13 cellular contexts compared by ENCODE assay signal in genomic region chr19:3976495-3977241, GRCh38. TPM values are rescaled to one million over a fixed set of nuclear protein-coding genes. Genes with fewer than 3 reads are reported as not detected.
DNase-seq lines count a peak whose midpoint lies in the region; ATAC-seq and TF ChIP-seq lines count a peak whose summit lies in the region.
"Had no signal": no experiment of that assay in that cellular context is flagged by ENCODE, and none has a peak within 500 bp of the region (broad histone marks: within the 10 kb centered on the region; RNA-seq: fewer than 3 reads in every experiment).

No MANE protein-coding gene starts in this region.

- H3K36me3 ChIP-seq in HUES64 (ENCODE audit: insufficient read depth, low read length) (peaks cover 73% of the 10 kb centered on the region), ovary (no peaks in the 10 kb centered on the region)

- 94% methylated on average over 29 of the region's 29 CpGs for WGBS in HUES64
- WGBS in ovary, 3 donors: 81 to 87% (median 82%) methylated on average over 24 to 29 of the region's 29 CpGs

- BruUV-seq in MCF 10A (replicated peaks; lab: Mats Ljungman, UMichigan): TSS peak; percentile 37

- H3K4me1 Mint-ChIP-seq in MCF 10A (ENCODE audit: insufficient read depth, unreplicated experiment) (no peaks in the 10 kb centered on the region), mesothelial cell of epicardium (peaks cover 2% of the 10 kb centered on the region)

- no peak for ATAC-seq in GM21528 (IDR thresholded peaks at IDR 0.05; ENCODE audit: low FRiP score, unreplicated experiment)

- H3K27ac ChIP-seq in HUES64 (ENCODE audit: low read depth, low read length) (peak overlapping the region; percentile 5; the same call in 1 of the 2 replicates), ovary (no peak overlapping the region)
- H3K27ac ChIP-seq: pancreas had no signal

- peaks cover 84% of the 10 kb centered on the region for H3K36me3 Mint-ChIP-seq in MCF 10A (ENCODE audit: insufficient read depth, unreplicated experiment)
- H3K36me3 Mint-ChIP-seq in mesothelial cell of epicardium: peaks cover 20% of the 10 kb centered on the region

- no peaks in the 10 kb centered on the region for H3K27me3 ChIP-seq in HUES64 (ENCODE audit: insufficient read depth, low read length)
- no peaks in the 10 kb centered on the region for H3K27me3 ChIP-seq in ovary
- H3K27me3 ChIP-seq: esophagus squamous epithelium, pancreas had no signal

- no peak overlapping the region for H3K4me3 ChIP-seq in HUES64 (ENCODE audit: low read length)
- H3K4me3 ChIP-seq in ovary: no peak overlapping the region
- H3K4me3 ChIP-seq: esophagus squamous epithelium, pancreas had no signal

- POLR2A ChIA-PET in MCF 10A (lab: Yijun Ruan, JAX): interaction anchor here (0.8 to 1.5 kb wide), 3 partner anchors 7 to 9 kb away, joined by 3 to 10 read pairs (median 3); partner anchors contain the start of gene EEF2

- H3K27me3 Mint-ChIP-seq in MCF 10A (ENCODE audit: insufficient read depth, unreplicated experiment) (no peaks in the 10 kb centered on the region), mesothelial cell of epicardium (ENCODE audit: low read depth) (no peaks in the 10 kb centered on the region)

- CTCF ChIA-PET in MCF 10A (lab: Yijun Ruan, JAX): no interaction called here

- TF ChIP-seq CTCF in MCF 10A (IDR thresholded peaks at IDR 0.05; ENCODE audit: unreplicated experiment) (no peak), ovary (IDR thresholded peaks at IDR 0.05) (no peak), mesothelial cell of epicardium (IDR thresholded peaks at IDR 0.05; ENCODE audit: unreplicated experiment) (no peak)

- no peak for TF ChIP-seq EP300 in ovary (IDR thresholded peaks at IDR 0.05)

- H3K4me3 Mint-ChIP-seq in MCF 10A (ENCODE audit: unreplicated experiment) (no peak overlapping the region), mesothelial cell of epicardium (no peak overlapping the region)

- H3K9me3 Mint-ChIP-seq in MCF 10A (ENCODE audit: unreplicated experiment) (no peaks in the 10 kb centered on the region), mesothelial cell of epicardium (no peaks in the 10 kb centered on the region)

- no peak overlapping the region for H3K9ac ChIP-seq in HUES64 (ENCODE audit: low read depth, low read length)

- H3K9me3 ChIP-seq in HUES64 (ENCODE audit: insufficient read depth, low read depth, low read length) (no peaks in the 10 kb centered on the region), ovary (no peaks in the 10 kb centered on the region)
- H3K9me3 ChIP-seq: esophagus squamous epithelium, pancreas had no signal

- H3K4me1 ChIP-seq in HUES64 (ENCODE audit: insufficient read depth, low read length): no peaks in the 10 kb centered on the region
- no peaks in the 10 kb centered on the region for H3K4me1 ChIP-seq in ovary (ENCODE audit: insufficient read depth)
- H3K4me1 ChIP-seq: pancreas had no signal

- intact Hi-C loops in MCF 10A (cut with micrococcal nuclease): no loop called here
- intact Hi-C loops in ovary (cut with DNase I): no loop called here

- H3K27ac Mint-ChIP-seq in MCF 10A (ENCODE audit: low read depth, unreplicated experiment): no peak overlapping the region
- H3K27ac Mint-ChIP-seq in mesothelial cell of epicardium: no peak overlapping the region

- DNase-seq in DMS 273 (lab: John Stamatoyannopoulos, UW; ENCODE audit: unreplicated experiment) (peak; percentile 48), DMS 273 treated with DMSO at 0.1 percent for 48 hours (lab: John Stamatoyannopoulos, UW) (no peak), MCF 10A (ENCODE audit: unreplicated experiment) (no peak), ovary (peak; percentile 13 to 71 (median 34)), NCI-H146 (lab: John Stamatoyannopoulos, UW) (no peak), mesothelial cell of epicardium (ENCODE audit: low spot score in 2 of 2, unreplicated experiment in 2 of 2) (no peak)
- DNase-seq: esophagus squamous epithelium, GF-D8, NCI-H345 had no signal

- TF ChIP-seq POLR2A in ovary (IDR thresholded peaks at IDR 0.05): no peak

RNA-seq across cellular contexts. Expression of gene DAPK3, which starts 5.8 kb away (rescaled TPM):
- 42.6 TPM for polyA plus RNA-seq in HUES64 (2013, experiment 1 of 2)
- 41.9 TPM for polyA plus RNA-seq in HUES64 (2013, experiment 2 of 2)
- total RNA-seq in MCF 10A (2022) (60.9 and 61.2 TPM in 2 replicates), ovary (100 to 1,000 TPM in 1 of 7 donors, 10 to 100 TPM in 6; 46.3 to 101 (median 57.0) TPM), mesothelial cell of epicardium (127 to 135 TPM (median 131 TPM) in 3 replicates)
- polyA plus RNA-seq in ovary: 10 to 100 TPM in 1 of 2 donors, 1 to 10 TPM in 1; 8.3 to 66.5 TPM

RNA-seq across cellular contexts. Expression of gene EEF2, which starts 8.6 kb away (rescaled TPM):
- polyA plus RNA-seq in HUES64 (2013, experiment 1 of 2): 1,689 TPM
- 1,793 TPM for polyA plus RNA-seq in HUES64 (2013, experiment 2 of 2)
- total RNA-seq in MCF 10A (2022): 2,296 and 3,126 TPM in 2 replicates
- total RNA-seq in ovary: 1,000 to 10,000 TPM; 1,491 to 4,634 (median 4,119) TPM
- polyA plus RNA-seq in ovary: 1,000 to 10,000 TPM; 2,682 to 3,932 TPM
- 2,808 to 2,923 TPM (median 2,892 TPM) in 3 replicates for total RNA-seq in mesothelial cell of epicardium

RNA-seq across cellular contexts. Expression of gene PIAS4, which starts 30.9 kb away (rescaled TPM):
- 26.4 TPM for polyA plus RNA-seq in HUES64 (2013, experiment 1 of 2)
- 23.3 TPM for polyA plus RNA-seq in HUES64 (2013, experiment 2 of 2)
- total RNA-seq in MCF 10A (2022) (15.1 and 31.4 TPM in 2 replicates), ovary (10 to 100 TPM; 11.6 to 29.7 (median 23.6) TPM), mesothelial cell of epicardium (47.9 to 50.1 TPM (median 48.0 TPM) in 3 replicates)
- 10 to 100 TPM in 1 of 2 donors, 1 to 10 TPM in 1; 5.2 to 18.9 TPM for polyA plus RNA-seq in ovary

RNA-seq across cellular contexts. Expression of gene NMRK2, which starts 43.8 kb away (rescaled TPM):
- polyA plus RNA-seq in HUES64 (2013, experiment 1 of 2): 40.9 TPM
- polyA plus RNA-seq in HUES64 (2013, experiment 2 of 2): 38.4 TPM
- total RNA-seq in MCF 10A (2022) (not detected in 2 replicates), ovary (under 1 TPM in 3 of 7 donors, not detected in 4; 0.26 to 0.40 (median 0.40) TPM), mesothelial cell of epicardium (not detected in 3 replicates)
- polyA plus RNA-seq in ovary: under 1 TPM in 1 of 2 donors, not detected in 1; 0.93 TPM
- total RNA-seq: A172, esophagus squamous epithelium had no signal

Comparison
In these comparisons a context has a peak if more than half of its experiments do, and no peak if none do; other contexts are left out.
1. DNase-seq: peak in DMS 273 (single experiment) and ovary (5 of 5); none in DMS 273 treated with DMSO at 0.1 percent for 48 hours (single experiment), MCF 10A (single experiment), NCI-H146 (single experiment) and mesothelial cell of epicardium (0 of 2).